22 cellular contexts compared by ENCODE assay signal in the genomic region with DNA sequence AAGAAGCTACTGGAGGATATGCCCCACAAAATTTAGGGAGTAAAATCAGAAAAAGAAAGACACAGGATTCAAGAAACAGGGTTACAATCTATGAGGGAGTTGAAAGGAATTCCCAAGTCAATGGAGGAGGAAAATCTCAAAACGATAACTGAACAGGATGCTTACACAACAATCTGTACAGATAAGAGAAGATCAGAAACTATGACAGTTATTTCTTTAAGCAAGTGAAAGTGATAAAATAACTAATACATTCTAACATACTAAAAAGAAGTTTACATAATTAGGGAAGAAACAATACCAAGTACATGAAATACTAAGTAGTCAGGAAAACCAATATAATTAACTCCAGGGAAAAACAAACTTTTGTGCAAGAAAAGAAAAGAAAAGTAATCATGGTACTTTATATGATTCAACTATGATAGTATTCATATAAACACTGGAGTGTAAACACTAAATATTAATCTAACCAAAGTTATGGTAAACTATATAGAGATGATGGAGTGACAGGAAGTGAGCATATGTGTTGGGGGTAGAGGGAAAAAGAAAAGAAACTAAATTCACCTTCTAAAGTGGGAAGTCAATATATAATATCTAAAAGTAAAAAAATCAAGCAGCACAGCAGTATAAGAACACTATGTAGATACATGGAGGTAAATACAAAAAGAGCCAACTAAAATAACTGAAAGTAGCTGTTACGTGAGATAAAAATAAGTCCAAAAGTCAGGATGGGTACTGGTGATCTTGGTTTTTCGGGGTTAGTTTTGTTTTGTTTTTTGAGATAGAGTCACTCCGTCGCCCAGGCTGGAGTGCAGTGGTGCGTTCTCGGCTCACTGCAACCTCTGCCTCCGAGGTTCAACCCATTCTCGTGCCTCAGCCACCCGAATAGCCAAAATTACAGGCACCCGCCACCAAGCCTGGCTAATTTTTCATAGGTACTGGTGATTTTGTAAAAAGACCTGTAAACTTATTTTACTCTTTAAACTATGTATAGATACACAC.
"Had no signal": no experiment of that assay in that cellular context is flagged by ENCODE, and none has a peak within 500 bp of the region (broad histone marks: within the 10 kb centered on the region; RNA-seq: fewer than 3 reads in every experiment).

No MANE protein-coding gene starts in this region.

- ATAC-seq: activated CD4-positive, alpha-beta T cell treated with anti-CD3 and anti-CD28 coated beads for 36 hours; activated CD8-positive, alpha-beta memory T cell treated with anti-CD3 and anti-CD28 coated beads, Interleukin-2, amount 10 ng/mL, durations not matched to agents 7 days and 5 days; activated CD8-positive, alpha-beta T cell treated with anti-CD3 and anti-CD28 coated beads, Interleukin-2, amount 10 ng/mL, durations not matched to agents 7 days and 5 days; esophagus mucosa had no signal

- DNase-seq: activated CD4-positive, alpha-beta memory T cell treated with anti-CD3 and anti-CD28 coated beads for 36 hours; activated CD4-positive, alpha-beta T cell treated with anti-CD3 and anti-CD28 coated beads for 36 hours; activated CD4-positive, alpha-beta T cell treated with anti-CD3 and anti-CD28 coated beads, Interleukin-2, amount 10 ng/mL, durations not matched to agents 24 days and 14 days; activated CD4-positive, CD25-positive, alpha-beta regulatory T cell; activated CD4-positive, CD25-positive, alpha-beta regulatory T cell treated with anti-CD3 and anti-CD28 coated beads, Interleukin-2, amount 50 U/mL, for 72 hours; activated CD8-positive, alpha-beta memory T cell treated with anti-CD3 and anti-CD28 coated beads, Interleukin-2, amount 10 ng/mL, durations not matched to agents 7 days and 5 days; activated CD8-positive, alpha-beta memory T cell treated with anti-CD3 and anti-CD28 coated beads, Interleukin-2, amount 50 U/mL, for 4 hours; activated CD8-positive, alpha-beta T cell treated with anti-CD3 and anti-CD28 coated beads, Interleukin-2, amount 10 ng/mL, durations not matched to agents 7 days and 5 days; activated effector memory CD4-positive, alpha-beta T cell treated with anti-CD3 and anti-CD28 coated beads, Interleukin-2, amount 50 U/mL, for 16 hours; activated naive CD4-positive, alpha-beta T cell treated with anti-CD3 and anti-CD28 coated beads for 36 hours; activated T-cell treated with anti-CD3 and anti-CD28 coated beads, Interleukin-2, amount 50 U/mL, for 1 hour; activated T-cell treated with anti-CD3 and anti-CD28 coated beads, Interleukin-2, amount 50 U/mL, for 48 hours; amniotic stem cell; anterior cingulate cortex; brain microvascular endothelial cell; dorsolateral prefrontal cortex; effector memory CD4-positive, alpha-beta T cell; endodermal cell; foreskin fibroblast; head of caudate nucleus; T-helper 2 cell had no signal
